ENCODE assay signal across 25 cellular contexts in the genomic region with DNA sequence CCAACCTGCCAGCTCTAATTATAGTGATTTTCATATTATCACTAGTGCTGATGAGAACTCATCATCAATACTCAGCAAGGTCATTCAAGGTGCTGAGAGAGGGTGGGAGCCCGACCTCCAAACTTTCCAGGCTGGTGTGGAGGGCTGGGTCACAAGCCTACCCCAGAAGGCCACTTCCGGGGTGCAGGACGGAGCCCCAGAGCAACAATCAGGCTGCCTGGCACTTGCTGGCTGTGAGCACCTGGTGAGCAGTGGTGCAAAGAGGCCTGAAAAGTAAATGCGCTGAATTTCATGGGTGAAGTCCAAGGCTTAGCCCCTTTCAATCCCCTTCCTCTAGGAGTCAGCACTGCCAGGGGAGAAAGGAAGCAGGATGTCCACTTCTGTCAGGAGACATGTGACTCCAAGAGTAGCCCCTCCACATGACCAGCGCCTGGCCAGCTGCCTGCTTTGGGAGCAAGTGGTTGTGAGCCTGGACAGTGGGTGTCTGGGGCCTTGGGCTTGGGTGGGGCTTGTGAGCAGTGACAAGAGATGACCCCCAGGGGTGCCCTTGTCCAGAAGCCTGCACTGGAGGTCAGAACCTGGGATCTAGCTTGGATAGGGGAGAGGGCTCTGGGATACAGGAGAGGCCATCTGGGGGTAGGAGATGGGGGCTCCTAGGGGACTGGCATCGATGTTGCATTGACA.
DNase-seq lines count a peak whose midpoint lies in the region; ATAC-seq and TF ChIP-seq lines count a peak whose summit lies in the region.
"Had no signal": no experiment of that assay in that cellular context is flagged by ENCODE, and none has a peak within 500 bp of the region (broad histone marks: within the 10 kb centered on the region; RNA-seq: fewer than 3 reads in every experiment).

No MANE protein-coding gene starts in this region.

- WGBS in SK-N-SH (ENCODE audit: low lambda C conversion rate): 87% methylated on average over 5 of the region's 6 CpGs

- H3K9me2 ChIP-seq in SK-N-SH: no peaks in the 10 kb centered on the region

- no peaks in the 10 kb centered on the region for H3K79me2 ChIP-seq in SK-N-SH (ENCODE audit: insufficient read depth)
- 0 out of 2 replicates have a peak, but pooled peaks cover under 1% of the 10 kb centered on the region for H3K79me2 ChIP-seq in OCI-LY3 (ENCODE audit: low read length)

- H3K4me1 ChIP-seq in SK-N-SH (ENCODE audit: control insufficient read depth in 1 of 2, insufficient read depth in 2 of 2, low read depth in 1 of 2, low read length in 1 of 2): peaks cover 8 to 60% of the 10 kb centered on the region in 2 experiments; a peak in 3 of 4 replicates
- peaks cover 92% of the 10 kb centered on the region for H3K4me1 ChIP-seq in OCI-LY3 (ENCODE audit: low read length)
- H3K4me1 ChIP-seq: A549, Caco-2 had no signal

- ATAC-seq in SK-N-SH treated with all-trans-retinoic acid at 6 μM for 48 hours (no peak), HG03571 (IDR thresholded peaks at IDR 0.05; ENCODE audit: unreplicated experiment) (no peak)
- ATAC-seq: A549; activated CD8-positive, alpha-beta memory T cell treated with anti-CD3 and anti-CD28 coated beads, Interleukin-2, amount 10 ng/mL, durations not matched to agents 7 days and 5 days; activated T-cell treated with anti-CD3 and anti-CD28 coated beads, Interleukin-2, amount 50 U/mL, for 72 hours; K562; pancreas; PC-3; right cardiac atrium; Right ventricle myocardium inferior; WTC11 had no signal

- H3K27me3 ChIP-seq in SK-N-SH (ENCODE audit: insufficient read depth) (no peaks in the 10 kb centered on the region), OCI-LY3 (ENCODE audit: low read depth, low read length) (no peaks in the 10 kb centered on the region)
- H3K27me3 ChIP-seq: pancreas had no signal

- no peak overlapping the region for H3K9ac ChIP-seq in SK-N-SH
- H3K9ac ChIP-seq in OCI-LY3 (ENCODE audit: low read length): peak overlapping the region; percentile 58

- H3F3A ChIP-seq in SK-N-SH (replicated peaks; ENCODE audit: insufficient read depth): no peaks in the 10 kb centered on the region

- CTCF ChIA-PET in SK-N-SH (lab: Yijun Ruan, JAX): interaction anchor here (1.1 to 1.4 kb wide), 3 partner anchors 15 to 204 kb away, joined by 3 read pairs; no protein-coding TSS in a partner anchor

- TF ChIP-seq EP300 in SK-N-SH (IDR thresholded peaks at IDR 0.05; ENCODE audit: borderline replicate concordance in 1 of 2, low read depth in 1 of 2, low read length in 1 of 2): no peak

- H4K20me1 ChIP-seq in SK-N-SH (ENCODE audit: insufficient read depth) (no peaks in the 10 kb centered on the region), OCI-LY3 (ENCODE audit: insufficient read depth, low read length) (no peaks in the 10 kb centered on the region)

- TF ChIP-seq CTCF in SK-N-SH (IDR thresholded peaks at IDR 0.05) (no peak), OCI-LY3 (IDR thresholded peaks at IDR 0.05; ENCODE audit: low read depth, low read length) (0 out of 2 replicates have a peak, but pooled peaks have one; percentile 9)

- H3K9me3 ChIP-seq in SK-N-SH: no peaks in the 10 kb centered on the region
- H3K9me3 ChIP-seq in OCI-LY3 (ENCODE audit: insufficient read depth, low read length): no peaks in the 10 kb centered on the region
- H3K9me3 ChIP-seq: A549, Caco-2, left ventricle myocardium inferior, pancreas had no signal

- DNase-seq in SK-N-SH: peak; percentile 56
- peak; percentile 77 for DNase-seq in medulla oblongata (ENCODE audit: extremely low spot score)
- DNase-seq in substantia nigra (lab: John Stamatoyannopoulos, UW): peak in 27 of 49 donors; percentile 8 to 71 (median 25)
- no peak for DNase-seq in stimulated activated CD4-positive, alpha-beta T cell treated with anti-CD3 and anti-CD28 coated beads, Interleukin-2, amount 100 ng/mL, for 48 hours
- DNase-seq in DMS79 (lab: John Stamatoyannopoulos, UW): no peak
- DNase-seq: activated CD4-positive, alpha-beta T cell treated with anti-CD3 and anti-CD28 coated beads, Interleukin-2, amount 10 ng/mL, durations not matched to agents 7 days and 5 days; activated CD8-positive, alpha-beta memory T cell treated with anti-CD3 and anti-CD28 coated beads, Interleukin-2, amount 10 ng/mL, durations not matched to agents 7 days and 5 days; activated naive CD4-positive, alpha-beta T cell; activated T-cell treated with anti-CD3 and anti-CD28 coated beads, Interleukin-2, amount 50 U/mL, for 72 hours; Caco-2; HCEC 1CT; left ventricle myocardium inferior; midbrain; MM.1S; PC-3; T-helper 9 cell had no signal

- H3K36me3 ChIP-seq in SK-N-SH (replicated peaks in 1 of 2; ENCODE audit: control insufficient read depth in 1 of 2, insufficient read depth in 2 of 2, low read length in 1 of 2) (no peaks in the 10 kb centered on the region), OCI-LY3 (replicated peaks; ENCODE audit: low read depth, low read length) (no peaks in the 10 kb centered on the region)
- H3K36me3 ChIP-seq: left ventricle myocardium inferior, pancreas had no signal

- H3K4me3 ChIP-seq in SK-N-SH (ENCODE audit: low read depth in 2 of 2, low read length in 1 of 2): no peak overlapping the region
- H3K4me3 ChIP-seq in OCI-LY3 (ENCODE audit: low read length): peak overlapping the region; percentile 5; the same call in 1 of the 2 replicates
- H3K4me3 ChIP-seq: A549, K562, left ventricle myocardium inferior, pancreas had no signal

- TF ChIP-seq RAD21 in SK-N-SH (IDR thresholded peaks at IDR 0.05; ENCODE audit: low read length): peak; percentile 24

- H3K27ac ChIP-seq in SK-N-SH (ENCODE audit: low read depth in 2 of 2, low read length in 1 of 2) (peak overlapping the region in 1 of 2 experiments; percentile 74; a peak in 1 of 4 replicates), OCI-LY3 (ENCODE audit: low read length) (peak overlapping the region; percentile 72), substantia nigra (ENCODE audit: low read depth, low read length, poor library complexity, severe bottlenecking) (no peak overlapping the region)
- H3K27ac ChIP-seq: A549, left ventricle myocardium inferior, pancreas had no signal

- POLR2A ChIA-PET in SK-N-SH (lab: Yijun Ruan, JAX): no interaction called here

- H2AFZ ChIP-seq in SK-N-SH (ENCODE audit: low read depth): no peak overlapping the region
- H2AFZ ChIP-seq in OCI-LY3 (ENCODE audit: low read depth, low read length): no peak overlapping the region

- H3K4me2 ChIP-seq in SK-N-SH: no peak overlapping the region
- peak overlapping the region; percentile 77 for H3K4me2 ChIP-seq in OCI-LY3 (ENCODE audit: low read length)
- H3K4me2 ChIP-seq: A549 had no signal

TF ChIP-seq in SK-N-SH, 30 proteins besides CTCF, POLR2A, EP300 and RAD21:
- TF ChIP-seq NFIC (IDR thresholded peaks at IDR 0.05; ENCODE audit: borderline replicate concordance) (no peak), FOXJ3 (CRISPR knock-in tag; IDR thresholded peaks at IDR 0.05) (no peak), MXI1 (IDR thresholded peaks at IDR 0.05; ENCODE audit: low read depth, low read length) (0 out of 2 replicates have a peak, but pooled peaks have one; percentile 24), TAF1 (IDR thresholded peaks at IDR 0.05; ENCODE audit: borderline replicate concordance, low read depth, low read length) (no peak), JUND (IDR thresholded peaks at IDR 0.05) (no peak)

TF ChIP-seq in SK-N-SH treated with all-trans-retinoic acid at 6 μM for 48 hours, 23 proteins besides CTCF, POLR2A, EP300 and RAD21:
- TF ChIP-seq PPARA (CRISPR knock-in tag; IDR thresholded peaks at IDR 0.05; ENCODE audit: borderline replicate concordance): no peak

Comparison
In these comparisons a context has a peak if more than half of its experiments do, and no peak if none do; other contexts are left out.
1. DNase-seq: peak in SK-N-SH (single experiment), medulla oblongata (single experiment) and substantia nigra (27 of 49); none in stimulated activated CD4-positive, alpha-beta T cell treated with anti-CD3 and anti-CD28 coated beads, Interleukin-2, amount 100 ng/mL, for 48 hours (0 of 2) and DMS79 (single experiment).